8 cellular contexts compared by ENCODE assay signal in genomic region chr15:88243895-88244787, GRCh38. TPM values are rescaled to one million over a fixed set of nuclear protein-coding genes. Genes with fewer than 3 reads are reported as not detected.
DNase-seq lines count a peak whose midpoint lies in the region; ATAC-seq and TF ChIP-seq lines count a peak whose summit lies in the region.

No MANE protein-coding gene starts in this region.

- no peaks in the 10 kb centered on the region for H3K9me3 Mint-ChIP-seq in endodermal cell
- H3K9me3 Mint-ChIP-seq in progenitor cell of endocrine pancreas (ENCODE audit: low read depth): no peaks in the 10 kb centered on the region

- H3K36me3 Mint-ChIP-seq in endodermal cell (ENCODE audit: low read depth) (no peaks in the 10 kb centered on the region), progenitor cell of endocrine pancreas (ENCODE audit: insufficient read depth) (no peaks in the 10 kb centered on the region)

- H3K9me3 ChIP-seq in OCI-LY1 (ENCODE audit: low read length) (no peaks in the 10 kb centered on the region), endodermal cell (ENCODE audit: control insufficient read depth, low read length) (no peaks in the 10 kb centered on the region)

- no peak overlapping the region for H3K4me3 Mint-ChIP-seq in endodermal cell
- no peak overlapping the region for H3K4me3 Mint-ChIP-seq in progenitor cell of endocrine pancreas (ENCODE audit: low read depth)

- peaks cover 8% of the 10 kb centered on the region for H3K4me1 Mint-ChIP-seq in endodermal cell
- no peaks in the 10 kb centered on the region for H3K4me1 Mint-ChIP-seq in progenitor cell of endocrine pancreas (ENCODE audit: low read depth)

- H3K27ac Mint-ChIP-seq in endodermal cell (no peak overlapping the region), progenitor cell of endocrine pancreas (no peak overlapping the region)

- no peak overlapping the region for H2AFZ ChIP-seq in OCI-LY1 (ENCODE audit: low read length)

- no peak overlapping the region for H3K4me2 ChIP-seq in OCI-LY1 (ENCODE audit: low read length)

- H3K4me3 ChIP-seq in H7 (ENCODE audit: insufficient read depth, low read depth, low read length) (no peak overlapping the region), OCI-LY1 (ENCODE audit: low read depth, low read length, poor library complexity, severe bottlenecking) (no peak overlapping the region), endodermal cell (ENCODE audit: low read length) (no peak overlapping the region)

- peak; percentile 38 for DNase-seq in activated CD4-positive, alpha-beta T cell treated with anti-CD3 and anti-CD28 coated beads for 48 hours
- no peak for DNase-seq in activated CD4-positive, alpha-beta T cell treated with anti-CD3 and anti-CD28 coated beads, Interleukin-2, amount 50 U/mL, for 4 hours
- DNase-seq in H7 (peak; percentile 79), endodermal cell (peak; percentile 75), progenitor cell of endocrine pancreas (ENCODE audit: low spot score, unreplicated experiment) (no peak), COR-L47 (lab: John Stamatoyannopoulos, UW) (no peak)

- no peak overlapping the region for H3K9ac ChIP-seq in OCI-LY1 (ENCODE audit: low read length)
- H3K9ac ChIP-seq in endodermal cell (ENCODE audit: extremely low read depth, low read length, poor library complexity, severe bottlenecking): no peak overlapping the region

- H3F3A ChIP-seq in OCI-LY1 (ENCODE audit: insufficient read depth, low read length): no peaks in the 10 kb centered on the region

- no peaks in the 10 kb centered on the region for H3K9me2 ChIP-seq in OCI-LY1 (ENCODE audit: low read depth, low read length)

- H3K79me2 ChIP-seq in OCI-LY1 (ENCODE audit: insufficient read depth, low read length): no peaks in the 10 kb centered on the region

- H3K27ac ChIP-seq in OCI-LY1 (ENCODE audit: low read depth, low read length, poor library complexity, severe bottlenecking) (no peak overlapping the region), endodermal cell (ENCODE audit: low read depth, low read length) (no peak overlapping the region)

- 42% methylated on average over 2 of the region's 2 CpGs; no CpG with 5 or more reads in 1 of the 2 experiments for WGBS in endodermal cell (ENCODE audit: insufficient coverage in 1 of 2, insufficient read length in 1 of 2), 2 experiments

- peaks cover 11% of the 10 kb centered on the region for H3K27me3 ChIP-seq in H7 (ENCODE audit: control insufficient read depth, insufficient read depth, low read length)
- no peaks in the 10 kb centered on the region for H3K27me3 ChIP-seq in OCI-LY1 (ENCODE audit: insufficient read depth, low read length)
- H3K27me3 ChIP-seq in endodermal cell (ENCODE audit: control insufficient read depth, insufficient read depth, low read length, poor library complexity, severe bottlenecking): peaks cover 40% of the 10 kb centered on the region

- H3K36me3 ChIP-seq in H7 (replicated peaks; ENCODE audit: control insufficient read depth, insufficient read depth, low read length) (no peaks in the 10 kb centered on the region), OCI-LY1 (ENCODE audit: insufficient read depth, low read length) (no peaks in the 10 kb centered on the region), endodermal cell (ENCODE audit: control insufficient read depth, insufficient read depth, low read length) (no peaks in the 10 kb centered on the region)

- no peaks in the 10 kb centered on the region for H4K20me1 ChIP-seq in OCI-LY1 (ENCODE audit: insufficient read depth, low read length)

- peaks cover 41% of the 10 kb centered on the region for H3K27me3 Mint-ChIP-seq in endodermal cell (ENCODE audit: insufficient read depth)
- H3K27me3 Mint-ChIP-seq in progenitor cell of endocrine pancreas: peaks cover 40% of the 10 kb centered on the region

- H3K4me1 ChIP-seq in OCI-LY1 (ENCODE audit: insufficient read depth, low read length, severe bottlenecking) (peaks cover 4% of the 10 kb centered on the region), endodermal cell (ENCODE audit: control insufficient read depth, insufficient read depth, low read length) (no peaks in the 10 kb centered on the region)

- peak; percentile 76 for TF ChIP-seq CTCF in OCI-LY1 (IDR thresholded peaks at IDR 0.05; ENCODE audit: low read length)
- TF ChIP-seq CTCF in endodermal cell (conservative IDR thresholded peaks at IDR 0.05): peak; percentile 75
- TF ChIP-seq CTCF in progenitor cell of endocrine pancreas (IDR thresholded peaks at IDR 0.05; ENCODE audit: unreplicated experiment): peak; percentile 54

- no peak for ATAC-seq in HG03457 (IDR thresholded peaks at IDR 0.05; ENCODE audit: unreplicated experiment)

RNA-seq across cellular contexts. Expression of gene NTRK3, which starts 12.4 kb away (rescaled TPM):
- 2.3 and 3.5 TPM in 2 replicates for total RNA-seq in H7 (2014; rRNA removed; shearing (Covaris generic))
- total RNA-seq in endodermal cell (under 1 TPM; 0.11 to 0.86 TPM), progenitor cell of endocrine pancreas (not detected in 2 replicates)
- 8.6 TPM for polyA plus RNA-seq in endodermal cell (2013, experiment 1 of 2)
- 8.7 TPM for polyA plus RNA-seq in endodermal cell (2013, experiment 2 of 2)

Comparison
In these comparisons a context has a peak if more than half of its experiments do, and no peak if none do; other contexts are left out.
1. DNase-seq: peak in activated CD4-positive, alpha-beta T cell treated with anti-CD3 and anti-CD28 coated beads for 48 hours (single experiment), H7 (single experiment) and endodermal cell (single experiment); none in activated CD4-positive, alpha-beta T cell treated with anti-CD3 and anti-CD28 coated beads, Interleukin-2, amount 50 U/mL, for 4 hours (0 of 2), progenitor cell of endocrine pancreas (single experiment) and COR-L47 (single experiment).
2. Peak in every context shown above with its lines, with median percentiles within 50 percentile points of each other: CTCF ChIP-seq.